In genomic region chr4:89111833-89112563, GRCh38 we compare ENCODE assay signal across 1 cellular context.
A peak's percentile ranks its signal among the peaks of the same experiment; 100 is the strongest.
TF ChIP-seq lines count a peak whose summit lies in the region.

No MANE protein-coding gene starts in this region.

TF ChIP-seq in HepG2, 621 proteins besides CTCF, POLR2A, EP300 and RAD21 (continued from another document and continues in another):
- TF ChIP-seq HBP1 (CRISPR knock-in tag; IDR thresholded peaks at IDR 0.05; ENCODE audit: low read depth) = peak; percentile 80; the same call in 1 of the 2 replicates
- TF ChIP-seq ARID5B (CRISPR knock-in tag; IDR thresholded peaks at IDR 0.05) = peak; percentile 98
- TF ChIP-seq ZFP62 (CRISPR knock-in tag; IDR thresholded peaks at IDR 0.05) = no peak
- TF ChIP-seq MYC (CRISPR knock-in tag; IDR thresholded peaks at IDR 0.05; ENCODE audit: borderline replicate concordance) = no peak
- TF ChIP-seq ZNF597 (CRISPR knock-in tag; IDR thresholded peaks at IDR 0.05) = no peak
- peak; percentile 73 for TF ChIP-seq KDM1A (CRISPR knock-in tag; IDR thresholded peaks at IDR 0.05)
- TF ChIP-seq SRF (IDR thresholded peaks at IDR 0.05; ENCODE audit: low read depth, low read length) = 0 out of 2 replicates have a peak, but pooled peaks have one; percentile 50
- TF ChIP-seq IKZF5 (CRISPR knock-in tag; IDR thresholded peaks at IDR 0.05) = peak; percentile 100
- TF ChIP-seq ZNF841 (CRISPR knock-in tag; IDR thresholded peaks at IDR 0.05; ENCODE audit: borderline replicate concordance) = no peak
- no peak for TF ChIP-seq RFX5 (IDR thresholded peaks at IDR 0.05; ENCODE audit: low read depth, low read length)
- no peak for TF ChIP-seq ZNF788 (CRISPR knock-in tag; IDR thresholded peaks at IDR 0.05; ENCODE audit: borderline replicate concordance)
- TF ChIP-seq HHEX (CRISPR knock-in tag; IDR thresholded peaks at IDR 0.05) = no peak
- no peak for TF ChIP-seq PRMT3 (CRISPR knock-in tag; IDR thresholded peaks at IDR 0.05; ENCODE audit: borderline replicate concordance, low read depth)
- no peak for TF ChIP-seq ZFY (CRISPR knock-in tag; IDR thresholded peaks at IDR 0.05)
- TF ChIP-seq HNRNPL (IDR thresholded peaks at IDR 0.05; ENCODE audit: low read depth, low read length) = no peak
- TF ChIP-seq TEAD2 (CRISPR knock-in tag; IDR thresholded peaks at IDR 0.05) = no peak
- TF ChIP-seq ZNF850 (CRISPR knock-in tag; conservative IDR thresholded peaks at IDR 0.05) = no peak
- TF ChIP-seq ZNF121 (CRISPR knock-in tag; IDR thresholded peaks at IDR 0.05) = no peak; the same call in 1 of the 2 replicates
- TF ChIP-seq ATRX (CRISPR knock-in tag; IDR thresholded peaks at IDR 0.05; ENCODE audit: borderline replicate concordance) = no peak
- no peak for TF ChIP-seq GRHL1 (CRISPR knock-in tag; conservative IDR thresholded peaks at IDR 0.05)
- no peak for TF ChIP-seq DZIP1 (CRISPR knock-in tag; IDR thresholded peaks at IDR 0.05)
- TF ChIP-seq JUND (CRISPR knock-in tag; IDR thresholded peaks at IDR 0.05) = 0 out of 2 replicates have a peak, but pooled peaks have one; percentile 25
- no peak for TF ChIP-seq MYNN (CRISPR knock-in tag; IDR thresholded peaks at IDR 0.05; ENCODE audit: low read depth)
- no peak; the same call in 1 of the 2 replicates for TF ChIP-seq ZSCAN5A (CRISPR knock-in tag; IDR thresholded peaks at IDR 0.05; ENCODE audit: borderline replicate concordance)
- peak; percentile 57; the same call in 1 of the 2 replicates for TF ChIP-seq ZNF318 (CRISPR knock-in tag; IDR thresholded peaks at IDR 0.05)
- TF ChIP-seq ATF5 (CRISPR knock-in tag; IDR thresholded peaks at IDR 0.05; ENCODE audit: low read depth) = no peak
- no peak for TF ChIP-seq CERS6 (CRISPR knock-in tag; IDR thresholded peaks at IDR 0.05)
- no peak for TF ChIP-seq ZNF737 (CRISPR knock-in tag; IDR thresholded peaks at IDR 0.05; ENCODE audit: borderline replicate concordance)
- TF ChIP-seq PAX8 (CRISPR knock-in tag; IDR thresholded peaks at IDR 0.05; ENCODE audit: borderline replicate concordance) = no peak
- no peak for TF ChIP-seq ZNF678 (CRISPR knock-in tag; IDR thresholded peaks at IDR 0.05)
- peak; percentile 60; the same call in 1 of the 2 replicates for TF ChIP-seq NR2F2 (IDR thresholded peaks at IDR 0.05; ENCODE audit: borderline replicate concordance, low read depth)
- TF ChIP-seq HMG20A (CRISPR knock-in tag; IDR thresholded peaks at IDR 0.05; ENCODE audit: borderline replicate concordance) = peak; percentile 89
